Comparison of ENCODE assay signal across 9 cellular contexts in genomic region chr18:75173125-75173432, GRCh38. TPM values are rescaled to one million over a fixed set of nuclear protein-coding genes. Genes with fewer than 3 reads are reported as not detected.
DNase-seq lines count a peak whose midpoint lies in the region; ATAC-seq and TF ChIP-seq lines count a peak whose summit lies in the region.
"Had no signal": no experiment of that assay in that cellular context is flagged by ENCODE, and none has a peak within 500 bp of the region (broad histone marks: within the 10 kb centered on the region; RNA-seq: fewer than 3 reads in every experiment).

No MANE protein-coding gene starts in this region.

- DNase-seq in NB4 (ENCODE audit: low read depth), result peak; percentile 70
- peak; percentile 46 for DNase-seq in iPS-NIHi7 (ENCODE audit: extremely low spot score)
- DNase-seq in activated gamma-delta T cell treated with Interleukin-2 at 50 U/mL for 16 hours, result no peak
- no peak for DNase-seq in DMS79 (lab: John Stamatoyannopoulos, UW)
- DNase-seq in ascending aorta (ENCODE audit: low spot score in 2 of 2), result no peak
- DNase-seq in NCI-H1436 (lab: John Stamatoyannopoulos, UW), result no peak

- H3K4me1 ChIP-seq in ascending aorta, result no peaks in the 10 kb centered on the region

- no peaks in the 10 kb centered on the region for H3K27me3 ChIP-seq in ascending aorta

- H3K4me3 ChIP-seq in NB4 (ENCODE audit: low read depth, low read length), result no peak overlapping the region
- H3K4me3 ChIP-seq in ascending aorta, result no peak overlapping the region
- H3K4me3 ChIP-seq: SK-N-MC had no signal

- no peak for TF ChIP-seq POLR2A in NB4 (IDR thresholded peaks at IDR 0.05; ENCODE audit: extremely low read depth, insufficient read length)

- ATAC-seq in GM18861 (IDR thresholded peaks at IDR 0.05; ENCODE audit: unreplicated experiment) (peak; percentile 100), HG02642 (IDR thresholded peaks at IDR 0.05; ENCODE audit: poor library complexity, unreplicated experiment) (peak; percentile 98)

- no peaks in the 10 kb centered on the region for H3K36me3 ChIP-seq in ascending aorta

- TF ChIP-seq CTCF in NB4 (IDR thresholded peaks at IDR 0.05; ENCODE audit: low read depth, low read length) (peak; percentile 22), ascending aorta (IDR thresholded peaks at IDR 0.05) (no peak)

- H3K9me3 ChIP-seq in ascending aorta, result no peaks in the 10 kb centered on the region

- H3K27ac ChIP-seq in ascending aorta, result no peak overlapping the region
- H3K27ac ChIP-seq: SK-N-MC had no signal

- intact Hi-C loops in ascending aorta (cut with DNase I), result no loop called here

RNA-seq across cellular contexts. Expression of gene PTGR3, which starts 35.9 kb away (rescaled TPM):
- total RNA-seq in ascending aorta, result 10.1 TPM

RNA-seq across cellular contexts. Expression of gene TSHZ1, which starts 37.5 kb away (rescaled TPM):
- total RNA-seq in ascending aorta, result 13.3 TPM

Comparison
In these comparisons a context has a peak if more than half of its experiments do, and no peak if none do; other contexts are left out.
1. DNase-seq: peak in NB4 (single experiment) and iPS-NIHi7 (single experiment); none in activated gamma-delta T cell treated with Interleukin-2 at 50 U/mL for 16 hours (single experiment), DMS79 (single experiment), ascending aorta (0 of 2) and NCI-H1436 (single experiment).